Comparison of ENCODE assay signal across 10 cellular contexts in the genomic region with DNA sequence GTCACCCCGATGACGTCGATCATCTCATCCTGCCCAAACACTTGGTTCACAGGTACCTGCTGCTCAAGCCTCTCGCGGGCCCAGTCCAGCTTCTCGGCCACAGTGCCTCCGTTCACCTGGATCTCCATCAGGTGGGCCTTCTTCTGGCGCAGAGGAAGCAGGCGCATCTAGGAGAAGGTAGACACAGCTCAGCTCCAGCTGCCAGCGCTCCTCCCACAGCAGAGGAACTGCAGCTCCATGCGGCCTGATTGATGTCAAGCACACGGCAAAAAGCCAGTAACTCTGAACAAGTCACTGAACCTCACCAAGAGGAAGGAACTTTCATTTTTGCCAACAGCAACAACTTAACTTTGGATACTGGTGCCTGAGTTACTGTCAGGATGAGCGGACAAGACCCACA. TPM values are rescaled to one million over a fixed set of nuclear protein-coding genes. Genes with fewer than 3 reads are reported as not detected.
A peak's percentile ranks its signal among the peaks of the same experiment; 100 is the strongest.
DNase-seq lines count a peak whose midpoint lies in the region; ATAC-seq and TF ChIP-seq lines count a peak whose summit lies in the region.
"Had no signal": no experiment of that assay in that cellular context is flagged by ENCODE, and none has a peak within 500 bp of the region (broad histone marks: within the 10 kb centered on the region; RNA-seq: fewer than 3 reads in every experiment).

No MANE protein-coding gene starts in this region.

- H3K27ac Mint-ChIP-seq in CD4-positive, CD25-positive, alpha-beta regulatory T cell: no peak overlapping the region
- H3K27ac Mint-ChIP-seq in naive thymus-derived CD4-positive, alpha-beta T cell: peak overlapping the region in 3 of 9 donors; percentile 24 to 81 (median 59)

- no peaks in the 10 kb centered on the region for H3K9me3 Mint-ChIP-seq in CD4-positive, CD25-positive, alpha-beta regulatory T cell
- H3K9me3 Mint-ChIP-seq in naive thymus-derived CD4-positive, alpha-beta T cell: peaks cover 0 to 12% (median 0%) of the 10 kb centered on the region in 11 donors

- H3K36me3 Mint-ChIP-seq in CD4-positive, CD25-positive, alpha-beta regulatory T cell: peaks cover 41% of the 10 kb centered on the region
- peaks cover 10 to 51% (median 14%) of the 10 kb centered on the region in 5 donors for H3K36me3 Mint-ChIP-seq in naive thymus-derived CD4-positive, alpha-beta T cell

- POLR2A ChIA-PET in naive thymus-derived CD4-positive, alpha-beta T cell (lab: Charles Lee): interaction anchor here (0.8 to 8.1 kb wide), 10 partner anchors 9 to 558 kb away, joined by 3 to 240 read pairs (median 6); a partner anchor contains a TSS

- WGBS in lower leg skin, 2 donors: 76 to 88% methylated on average over 13 of the region's 13 CpGs

- peak overlapping the region; percentile 67 for H3K27ac ChIP-seq in CD4-positive, CD25-positive, alpha-beta regulatory T cell (ENCODE audit: insufficient read depth, low read length, poor library complexity, severe bottlenecking)
- peak overlapping the region; percentile 64 for H3K27ac ChIP-seq in naive thymus-derived CD4-positive, alpha-beta T cell (ENCODE audit: low read depth, low read length)

- no peaks in the 10 kb centered on the region for H3K9me3 ChIP-seq in CD4-positive, CD25-positive, alpha-beta regulatory T cell (ENCODE audit: control insufficient read depth in 2 of 2, low read length in 2 of 2)
- no peaks in the 10 kb centered on the region for H3K9me3 ChIP-seq in naive thymus-derived CD4-positive, alpha-beta T cell (ENCODE audit: control insufficient read depth in 2 of 3, low read length in 3 of 3)
- H3K9me3 ChIP-seq: testis had no signal

- no peak for DNase-seq in CD4-positive, CD25-positive, alpha-beta regulatory T cell
- DNase-seq in LNCaP clone FGC (ENCODE audit: low read depth) (no peak), cardiac fibroblast (ENCODE audit: low read depth in 2 of 2) (peak in 1 of 2 donors; percentile 29), ecto neural progenitor cell (ENCODE audit: low spot score) (no peak), lower leg skin (ENCODE audit: low spot score in 2 of 2) (no peak), retina (no peak), NCI-H526 treated with DMSO at 0.1 percent for 48 hours (lab: John Stamatoyannopoulos, UW) (no peak)
- DNase-seq in naive thymus-derived CD4-positive, alpha-beta T cell: no peak
- DNase-seq: activated CD4-positive, CD25-positive, alpha-beta regulatory T cell; testis had no signal

- H3K27me3 Mint-ChIP-seq in CD4-positive, CD25-positive, alpha-beta regulatory T cell: peaks cover 9% of the 10 kb centered on the region
- peaks cover 0 to 3% (median 0%) of the 10 kb centered on the region in 5 donors for H3K27me3 Mint-ChIP-seq in naive thymus-derived CD4-positive, alpha-beta T cell

- no peak overlapping the region for H3K4me3 Mint-ChIP-seq in CD4-positive, CD25-positive, alpha-beta regulatory T cell
- H3K4me3 Mint-ChIP-seq in naive thymus-derived CD4-positive, alpha-beta T cell: peak overlapping the region in 2 of 10 donors; percentile 40 to 46

- peak overlapping the region; percentile 19 for H3K4me3 ChIP-seq in CD4-positive, CD25-positive, alpha-beta regulatory T cell (ENCODE audit: low read depth, low read length)
- H3K4me3 ChIP-seq in LNCaP clone FGC (ENCODE audit: low read depth, low read length) (peak overlapping the region; percentile 96; the same call in 1 of the 2 replicates), cardiac fibroblast (replicated peaks in 1 of 2; ENCODE audit: low read depth in 2 of 2, low read length in 2 of 2) (peak overlapping the region; percentile 0 to 71), lower leg skin (ENCODE audit: low read depth, poor library complexity, severe bottlenecking) (no peak overlapping the region)
- H3K4me3 ChIP-seq in naive thymus-derived CD4-positive, alpha-beta T cell (ENCODE audit: low read length): no peak overlapping the region
- H3K4me3 ChIP-seq: testis had no signal

- peaks cover 67% of the 10 kb centered on the region for H3K36me3 ChIP-seq in CD4-positive, CD25-positive, alpha-beta regulatory T cell (ENCODE audit: control insufficient read depth, insufficient read depth, low read length)
- H3K36me3 ChIP-seq in naive thymus-derived CD4-positive, alpha-beta T cell (ENCODE audit: control insufficient read depth in 2 of 3, insufficient read depth in 3 of 3, low read length in 3 of 3): peaks cover 29 to 75% (median 49%) of the 10 kb centered on the region in 3 experiments

- TF ChIP-seq POLR2A in lower leg skin (IDR thresholded peaks at IDR 0.05): no peak

- H3K27me3 ChIP-seq in CD4-positive, CD25-positive, alpha-beta regulatory T cell (ENCODE audit: control insufficient read depth, insufficient read depth, low read length): no peaks in the 10 kb centered on the region
- no peaks in the 10 kb centered on the region for H3K27me3 ChIP-seq in naive thymus-derived CD4-positive, alpha-beta T cell (ENCODE audit: control insufficient read depth in 2 of 2, insufficient read depth in 2 of 2, low read length in 2 of 2)
- H3K27me3 ChIP-seq: testis had no signal

- intact Hi-C loops in naive thymus-derived CD4-positive, alpha-beta T cell (cut with micrococcal nuclease): loop anchor here (5.0 to 10.0 kb wide), 4 partner anchors 72 to 918 kb away; a partner anchor contains a TSS
- intact Hi-C loops in lower leg skin (cut with DNase I; ENCODE audit: low total_unique reads): loop anchor here (5.0 to 10.0 kb wide), 2 partner anchors 209 to 443 kb away; a partner anchor contains a TSS

- TF ChIP-seq CTCF in LNCaP clone FGC (IDR thresholded peaks at IDR 0.05; ENCODE audit: control insufficient read depth, extremely low read depth, insufficient read depth): no peak
- no peak for TF ChIP-seq CTCF in cardiac fibroblast (IDR thresholded peaks at IDR 0.05; ENCODE audit: low read depth, low read length)
- no peak for TF ChIP-seq CTCF in lower leg skin (IDR thresholded peaks at IDR 0.05)

- peaks cover 40% of the 10 kb centered on the region for H3K4me1 ChIP-seq in CD4-positive, CD25-positive, alpha-beta regulatory T cell (ENCODE audit: control insufficient read depth, insufficient read depth, low read length, poor library complexity, severe bottlenecking)
- peaks cover 34 to 40% of the 10 kb centered on the region in 2 donors for H3K4me1 ChIP-seq in naive thymus-derived CD4-positive, alpha-beta T cell (ENCODE audit: control insufficient read depth in 2 of 2, insufficient read depth in 2 of 2, low read length in 2 of 2)

- ATAC-seq in CD4-positive, CD25-positive, alpha-beta regulatory T cell (ENCODE audit: low read depth in 2 of 2): no peak
- ATAC-seq in naive thymus-derived CD4-positive, alpha-beta T cell: no peak

- H3K4me1 Mint-ChIP-seq in CD4-positive, CD25-positive, alpha-beta regulatory T cell: peaks cover 12 to 75% (median 37%) of the 10 kb centered on the region in 4 donors
- H3K4me1 Mint-ChIP-seq in naive thymus-derived CD4-positive, alpha-beta T cell: peaks cover 25 to 61% (median 35%) of the 10 kb centered on the region in 7 donors

- CTCF ChIA-PET in naive thymus-derived CD4-positive, alpha-beta T cell (lab: Charles Lee): interaction anchor here (0.7 to 11.7 kb wide), 7 partner anchors 11 to 724 kb away, joined by 3 to 262 read pairs (median 3); no protein-coding TSS in a partner anchor

RNA-seq across cellular contexts. Expression of a gene that starts 4.0 kb away (rescaled TPM):
- 2,127 TPM for total RNA-seq in CD4-positive, CD25-positive, alpha-beta regulatory T cell
- polyA plus RNA-seq in CD4-positive, CD25-positive, alpha-beta regulatory T cell: 1,000 to 10,000 TPM; 1,978 to 4,217 (median 3,375) TPM
- total RNA-seq in naive thymus-derived CD4-positive, alpha-beta T cell: 1,000 to 10,000 TPM; 1,611 to 3,932 (median 3,789) TPM
- polyA plus RNA-seq in naive thymus-derived CD4-positive, alpha-beta T cell: 1,000 to 10,000 TPM; 4,573 to 5,509 TPM
- 1,000 to 10,000 TPM; 2,414 to 3,362 (median 2,993) TPM for total RNA-seq in lower leg skin

RNA-seq across cellular contexts. Expression of a gene that starts 34.4 kb away (rescaled TPM):
- 1.1 TPM for total RNA-seq in CD4-positive, CD25-positive, alpha-beta regulatory T cell
- under 1 TPM; 0.22 to 0.95 (median 0.42) TPM for polyA plus RNA-seq in CD4-positive, CD25-positive, alpha-beta regulatory T cell
- total RNA-seq in naive thymus-derived CD4-positive, alpha-beta T cell: 1 to 10 TPM in 2 of 5 experiments, under 1 TPM in 3; 0.12 to 7.0 (median 0.92) TPM
- polyA plus RNA-seq in naive thymus-derived CD4-positive, alpha-beta T cell: 1 to 10 TPM; 1.9 to 2.5 TPM
- total RNA-seq in lower leg skin: 10 to 100 TPM; 25.5 to 51.3 (median 38.9) TPM

Comparison
In these comparisons a context has a peak if more than half of its experiments do, and no peak if none do; other contexts are left out.
1. H3K4me3 ChIP-seq: peak in CD4-positive, CD25-positive, alpha-beta regulatory T cell (single experiment), LNCaP clone FGC (single experiment) and cardiac fibroblast (2 of 2); none in naive thymus-derived CD4-positive, alpha-beta T cell (single experiment) and lower leg skin (single experiment).